Comparison of ENCODE assay signal across 12 cellular contexts in genomic region chr2:134836986-134837385, GRCh38. TPM values are rescaled to one million over a fixed set of nuclear protein-coding genes. Genes with fewer than 3 reads are reported as not detected.
DNase-seq lines count a peak whose midpoint lies in the region; ATAC-seq and TF ChIP-seq lines count a peak whose summit lies in the region.
"Had no signal": no experiment of that assay in that cellular context is flagged by ENCODE, and none has a peak within 500 bp of the region (broad histone marks: within the 10 kb centered on the region; RNA-seq: fewer than 3 reads in every experiment).

No MANE protein-coding gene starts in this region.

- DNase-seq in Calu3, result no peak
- DNase-seq in RKO (ENCODE audit: low spot score), result peak; percentile 66
- DNase-seq in fibroblast of mammary gland (ENCODE audit: low read depth), result peak; percentile 93
- peak; percentile 17 for DNase-seq in putamen (ENCODE audit: low spot score)
- no peak for DNase-seq in left lobe of liver (ENCODE audit: low spot score)
- DNase-seq in suprapubic skin (ENCODE audit: low spot score in 2 of 2), result no peak
- DNase-seq in NCI-H187 (lab: John Stamatoyannopoulos, UW), result no peak
- DNase-seq: activated naive CD8-positive, alpha-beta T cell treated with anti-CD3 and anti-CD28 coated beads, Interleukin-2, amount 50 U/mL, for 24 hours; substantia nigra had no signal

- ATAC-seq in left lobe of liver (no peak), HG03159 (IDR thresholded peaks at IDR 0.05; ENCODE audit: unreplicated experiment) (no peak)
- ATAC-seq: activated naive CD8-positive, alpha-beta T cell treated with anti-CD3 and anti-CD28 coated beads, Interleukin-2, amount 50 U/mL, for 24 hours had no signal

- no peak overlapping the region for H3K27ac ChIP-seq in suprapubic skin

- intact Hi-C loops in Calu3 (cut with micrococcal nuclease; ENCODE audit: unreplicated experiment), result loop anchor here (5.0 kb wide), 1 partner anchor 60 kb away; no protein-coding TSS in a partner anchor

- H3K9me3 ChIP-seq in suprapubic skin, result no peaks in the 10 kb centered on the region

- H3K27ac Mint-ChIP-seq in Calu3 (ENCODE audit: unreplicated experiment), result peak overlapping the region; percentile 32
- H3K27ac Mint-ChIP-seq: activated naive CD8-positive, alpha-beta T cell treated with anti-CD3 and anti-CD28 coated beads, Interleukin-2, amount 50 U/mL, for 24 hours; IgD-negative memory B cell had no signal

- H3K4me1 Mint-ChIP-seq in Calu3 (ENCODE audit: low read depth, unreplicated experiment), result peaks cover 25% of the 10 kb centered on the region
- H3K4me1 Mint-ChIP-seq: activated naive CD8-positive, alpha-beta T cell treated with anti-CD3 and anti-CD28 coated beads, Interleukin-2, amount 50 U/mL, for 24 hours; IgD-negative memory B cell had no signal

- no peak for TF ChIP-seq POLR2A in suprapubic skin (IDR thresholded peaks at IDR 0.05)

- no peaks in the 10 kb centered on the region for H3K27me3 ChIP-seq in suprapubic skin

- TF ChIP-seq CTCF in Calu3 (IDR thresholded peaks at IDR 0.05; ENCODE audit: unreplicated experiment) (no peak), fibroblast of mammary gland (conservative IDR thresholded peaks at IDR 0.05; ENCODE audit: control insufficient read depth, insufficient read depth, low read depth, low read length) (no peak), suprapubic skin (IDR thresholded peaks at IDR 0.05) (no peak)

- no peaks in the 10 kb centered on the region for H3K27me3 Mint-ChIP-seq in Calu3 (ENCODE audit: unreplicated experiment)

- no peaks in the 10 kb centered on the region for H3K9me3 Mint-ChIP-seq in Calu3 (ENCODE audit: low read depth, unreplicated experiment)

- no peaks in the 10 kb centered on the region for H3K4me1 ChIP-seq in suprapubic skin

- H3K4me3 ChIP-seq in fibroblast of mammary gland (ENCODE audit: control insufficient read depth, low read depth, low read length), result no peak overlapping the region
- no peak overlapping the region for H3K4me3 ChIP-seq in suprapubic skin

- WGBS in suprapubic skin, result 77% methylated on average over 2 of the region's 2 CpGs

- no peak for TF ChIP-seq EP300 in suprapubic skin (IDR thresholded peaks at IDR 0.05)

- H3K4me3 Mint-ChIP-seq in Calu3 (ENCODE audit: low read depth, unreplicated experiment), result no peak overlapping the region
- H3K4me3 Mint-ChIP-seq: activated naive CD8-positive, alpha-beta T cell treated with anti-CD3 and anti-CD28 coated beads, Interleukin-2, amount 50 U/mL, for 24 hours; IgD-negative memory B cell had no signal

- CTCF ChIA-PET in Calu3 (lab: Charles Lee), result interaction anchor here (1.1 to 1.6 kb wide), 2 partner anchors 18 to 19 kb away, joined by 3 to 4 read pairs; no protein-coding TSS in a partner anchor

- H3K36me3 Mint-ChIP-seq in Calu3 (ENCODE audit: insufficient read depth, unreplicated experiment), result no peaks in the 10 kb centered on the region
- H3K36me3 Mint-ChIP-seq: IgD-negative memory B cell had no signal

- BruUV-seq in Calu3 (replicated peaks; lab: Mats Ljungman, UMichigan), result no TSS peak

- no peaks in the 10 kb centered on the region for H3K36me3 ChIP-seq in suprapubic skin

RNA-seq across cellular contexts. Expression of gene ACMSD, which starts 1.4 kb away (rescaled TPM):
- total RNA-seq in Calu3 (2022) (not detected in 2 replicates), left lobe of liver (123 TPM), suprapubic skin (under 1 TPM in 1 of 4 donors, not detected in 3; 0.56 TPM)
- total RNA-seq: omental fat pad had no signal

Comparison
In these comparisons a context has a peak if more than half of its experiments do, and no peak if none do; other contexts are left out.
1. DNase-seq: peak in RKO (single experiment), fibroblast of mammary gland (single experiment) and putamen (single experiment); none in Calu3 (single experiment), left lobe of liver (single experiment), suprapubic skin (0 of 2) and NCI-H187 (0 of 2).
2. RNA of gene ACMSD, which starts 1.4 kb away (total RNA-seq): 123 TPM in left lobe of liver (single experiment); not detected in Calu3 and 0.56 TPM in suprapubic skin; every median in the first group is over 10 times any median in the second.